8 cellular contexts compared by ENCODE assay signal in the genomic region with DNA sequence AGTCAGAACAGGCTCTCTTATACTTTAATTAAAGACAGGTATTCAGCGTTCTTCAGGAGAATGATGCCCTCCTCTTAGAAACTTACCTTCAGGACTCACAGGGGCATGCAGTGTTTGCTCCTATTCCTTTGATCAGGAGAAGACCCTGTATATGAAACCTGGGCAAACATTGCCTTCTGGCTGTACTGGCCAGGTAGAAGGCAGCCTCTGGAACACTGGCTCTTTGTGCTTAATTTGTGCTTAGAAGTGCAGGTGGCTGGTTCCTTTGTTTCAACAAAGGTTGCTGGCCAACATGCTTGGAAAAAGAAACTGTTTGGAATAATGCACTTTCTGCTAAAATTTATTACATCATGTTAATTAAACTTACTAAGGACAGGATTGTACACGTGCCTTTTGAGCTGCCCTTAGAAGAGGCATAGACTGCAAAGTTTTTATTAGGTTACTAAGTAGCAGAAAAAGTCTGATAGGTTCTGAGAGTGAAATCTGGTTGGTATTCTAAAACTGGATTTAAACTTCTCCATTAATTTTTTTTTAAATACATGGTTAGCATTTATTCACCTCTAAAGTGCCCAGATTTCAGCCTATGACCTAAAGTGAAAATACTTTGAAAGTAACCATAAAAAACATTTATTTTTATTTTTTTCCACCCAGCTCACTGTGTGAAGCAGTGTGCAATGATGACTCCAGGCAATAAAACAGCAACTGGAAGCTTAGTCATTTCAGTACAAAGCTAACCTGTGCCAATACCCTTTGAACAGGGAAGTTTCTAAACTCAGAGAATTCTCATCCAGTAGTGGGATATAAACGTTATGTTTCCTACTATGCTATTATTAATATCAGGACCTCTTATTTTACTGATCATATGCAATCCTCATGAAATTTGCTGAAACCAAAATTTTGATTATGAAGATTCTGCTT. TPM values are rescaled to one million over a fixed set of nuclear protein-coding genes. Genes with fewer than 3 reads are reported as not detected.
A peak's percentile ranks its signal among the peaks of the same experiment; 100 is the strongest.
DNase-seq lines count a peak whose midpoint lies in the region; ATAC-seq and TF ChIP-seq lines count a peak whose summit lies in the region.

No MANE protein-coding gene starts in this region.

- H4K20me1 ChIP-seq in OCI-LY1 (ENCODE audit: insufficient read depth, low read length): no peaks in the 10 kb centered on the region

- no peak overlapping the region for H3K4me3 ChIP-seq in AG09309 (ENCODE audit: control insufficient read depth, low read depth, low read length)
- peak overlapping the region; percentile 41 for H3K4me3 ChIP-seq in OCI-LY1 (ENCODE audit: low read depth, low read length, poor library complexity, severe bottlenecking)

- H3K27ac ChIP-seq in OCI-LY1 (ENCODE audit: low read depth, low read length, poor library complexity, severe bottlenecking): peak overlapping the region; percentile 100

- H2AFZ ChIP-seq in OCI-LY1 (ENCODE audit: low read length): no peak overlapping the region

- ATAC-seq in HG02885 (IDR thresholded peaks at IDR 0.05; ENCODE audit: poor library complexity, unreplicated experiment) (peak; percentile 28), omental fat pad (ENCODE audit: low FRiP score) (no peak)
- no peak for ATAC-seq in natural killer cell treated with Interleukin-12 subunit alpha and Interleukin-12 subunit beta and Interleukin-15 and Interleukin-18, amount 100 ng/mL, for 72 hours

- H3K9me3 ChIP-seq in OCI-LY1 (ENCODE audit: low read length): no peaks in the 10 kb centered on the region

- peaks cover 4 to 11% of the 10 kb centered on the region in 2 donors for H3K27me3 Mint-ChIP-seq in natural killer cell treated with Interleukin-12 subunit alpha and Interleukin-12 subunit beta and Interleukin-15 and Interleukin-18, amount 100 ng/mL, for 72 hours

- peaks cover 83% of the 10 kb centered on the region for H3K36me3 ChIP-seq in OCI-LY1 (ENCODE audit: insufficient read depth, low read length)

- no peaks in the 10 kb centered on the region for H3K27me3 ChIP-seq in OCI-LY1 (ENCODE audit: insufficient read depth, low read length)

- TF ChIP-seq CTCF in AG09309 (IDR thresholded peaks at IDR 0.05; ENCODE audit: control insufficient read depth, insufficient read depth, low read depth, low read length, missing control alignments) (no peak), OCI-LY1 (IDR thresholded peaks at IDR 0.05; ENCODE audit: low read length) (no peak), omental fat pad (IDR thresholded peaks at IDR 0.05) (no peak)

- peaks cover 10% of the 10 kb centered on the region for H3K9me3 Mint-ChIP-seq in natural killer cell treated with Interleukin-12 subunit alpha and Interleukin-12 subunit beta and Interleukin-15 and Interleukin-18, amount 100 ng/mL, for 72 hours

- DNase-seq in AG09309 (ENCODE audit: low read depth) (peak; percentile 24), iris pigment epithelial cell (ENCODE audit: low read depth) (peak; percentile 73), posterior vena cava (ENCODE audit: low spot score) (no peak), omental fat pad (ENCODE audit: low spot score) (no peak), iPS-NIHi11 (ENCODE audit: low spot score) (no peak)
- DNase-seq in natural killer cell treated with Interleukin-12 subunit alpha and Interleukin-12 subunit beta and Interleukin-15 and Interleukin-18, amount 100 ng/mL, for 72 hours (ENCODE audit: low spot score): no peak

- H3K4me2 ChIP-seq in OCI-LY1 (ENCODE audit: low read length): peak overlapping the region; percentile 78

- H3K36me3 Mint-ChIP-seq in natural killer cell treated with Interleukin-12 subunit alpha and Interleukin-12 subunit beta and Interleukin-15 and Interleukin-18, amount 100 ng/mL, for 72 hours: peaks cover 5% of the 10 kb centered on the region

- peaks cover 7% of the 10 kb centered on the region; the same call in 1 of the 2 replicates for H3F3A ChIP-seq in OCI-LY1 (ENCODE audit: insufficient read depth, low read length)

- intact Hi-C loops in posterior vena cava (cut with DNase I): no loop called here

- H3K79me2 ChIP-seq in OCI-LY1 (ENCODE audit: insufficient read depth, low read length): 0 out of 2 replicates have a peak, but pooled peaks cover under 1% of the 10 kb centered on the region

- peaks cover 0 to 3% of the 10 kb centered on the region in 2 donors for H3K4me1 Mint-ChIP-seq in natural killer cell treated with Interleukin-12 subunit alpha and Interleukin-12 subunit beta and Interleukin-15 and Interleukin-18, amount 100 ng/mL, for 72 hours (ENCODE audit: low read depth in 2 of 2)

- peak overlapping the region; percentile 93 for H3K9ac ChIP-seq in OCI-LY1 (ENCODE audit: low read length)

- peaks cover 100% of the 10 kb centered on the region for H3K4me1 ChIP-seq in OCI-LY1 (ENCODE audit: insufficient read depth, low read length, severe bottlenecking)

- no peaks in the 10 kb centered on the region for H3K9me2 ChIP-seq in OCI-LY1 (ENCODE audit: low read depth, low read length)

- H3K4me3 Mint-ChIP-seq in natural killer cell treated with Interleukin-12 subunit alpha and Interleukin-12 subunit beta and Interleukin-15 and Interleukin-18, amount 100 ng/mL, for 72 hours: no peak overlapping the region

- H3K27ac Mint-ChIP-seq in natural killer cell treated with Interleukin-12 subunit alpha and Interleukin-12 subunit beta and Interleukin-15 and Interleukin-18, amount 100 ng/mL, for 72 hours: no peak overlapping the region

RNA-seq across cellular contexts. Expression of a gene that starts 11.3 kb away (rescaled TPM):
- total RNA-seq in natural killer cell treated with Interleukin-12 subunit alpha and Interleukin-12 subunit beta and Interleukin-15 and Interleukin-18, amount 100 ng/mL, for 72 hours: not detected
- total RNA-seq in posterior vena cava (not detected), omental fat pad (under 1 TPM in 2 of 4 donors, not detected in 2; 0.31 to 0.46 TPM)

Comparison
In these comparisons a context has a peak if more than half of its experiments do, and no peak if none do; other contexts are left out.
1. DNase-seq: peak in AG09309 (single experiment) and iris pigment epithelial cell (single experiment); none in natural killer cell treated with Interleukin-12 subunit alpha and Interleukin-12 subunit beta and Interleukin-15 and Interleukin-18, amount 100 ng/mL, for 72 hours (single experiment), posterior vena cava (single experiment), omental fat pad (single experiment) and iPS-NIHi11 (single experiment).